In the genomic region with DNA sequence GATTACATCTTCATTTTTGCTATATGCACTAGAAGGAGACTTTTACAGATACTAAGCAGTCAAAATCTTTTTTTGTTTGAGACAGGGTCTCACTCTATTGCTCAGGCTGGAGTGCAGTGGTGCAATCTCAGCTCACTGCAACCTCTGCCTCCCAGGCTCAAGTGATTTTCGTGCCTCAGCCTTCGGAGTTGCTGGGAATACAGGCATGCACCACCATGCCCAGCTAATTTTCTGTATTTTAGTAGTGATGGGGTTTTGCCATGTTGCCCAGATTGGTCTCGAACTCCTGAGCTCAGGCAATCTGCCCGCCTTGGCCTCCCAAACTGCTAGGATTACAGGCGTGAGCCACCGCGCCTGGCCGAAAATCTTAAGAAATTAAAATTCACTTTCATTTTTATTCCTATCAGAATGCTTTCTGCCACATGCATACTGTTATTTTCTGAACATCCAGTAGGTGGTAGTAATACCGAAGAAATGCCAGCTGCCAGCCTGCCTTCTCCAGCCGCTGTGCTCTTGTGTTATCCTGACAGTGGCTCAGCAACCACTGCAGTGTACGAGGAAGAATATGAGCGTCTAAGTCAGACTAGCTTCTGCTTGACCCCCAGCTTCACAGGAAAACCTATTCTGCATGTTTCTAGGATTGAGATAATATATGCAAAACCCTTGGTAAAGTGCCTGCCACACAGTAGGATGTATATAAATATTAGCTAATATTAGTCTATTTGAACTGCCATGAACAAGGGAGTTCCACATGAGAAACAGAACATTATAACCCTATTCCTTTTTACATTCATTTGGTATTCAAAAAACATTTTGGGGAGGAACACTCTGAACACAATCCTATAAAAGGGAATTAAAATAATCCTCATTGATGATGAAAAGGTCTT, we compare ENCODE assay signal across 1 cellular context.
TF ChIP-seq lines count a peak whose summit lies in the region.

No MANE protein-coding gene starts in this region.

TF ChIP-seq in HepG2, 621 proteins besides CTCF, POLR2A, EP300 and RAD21 (continued from another document and continues in another):
- TF ChIP-seq, protein P1, sequence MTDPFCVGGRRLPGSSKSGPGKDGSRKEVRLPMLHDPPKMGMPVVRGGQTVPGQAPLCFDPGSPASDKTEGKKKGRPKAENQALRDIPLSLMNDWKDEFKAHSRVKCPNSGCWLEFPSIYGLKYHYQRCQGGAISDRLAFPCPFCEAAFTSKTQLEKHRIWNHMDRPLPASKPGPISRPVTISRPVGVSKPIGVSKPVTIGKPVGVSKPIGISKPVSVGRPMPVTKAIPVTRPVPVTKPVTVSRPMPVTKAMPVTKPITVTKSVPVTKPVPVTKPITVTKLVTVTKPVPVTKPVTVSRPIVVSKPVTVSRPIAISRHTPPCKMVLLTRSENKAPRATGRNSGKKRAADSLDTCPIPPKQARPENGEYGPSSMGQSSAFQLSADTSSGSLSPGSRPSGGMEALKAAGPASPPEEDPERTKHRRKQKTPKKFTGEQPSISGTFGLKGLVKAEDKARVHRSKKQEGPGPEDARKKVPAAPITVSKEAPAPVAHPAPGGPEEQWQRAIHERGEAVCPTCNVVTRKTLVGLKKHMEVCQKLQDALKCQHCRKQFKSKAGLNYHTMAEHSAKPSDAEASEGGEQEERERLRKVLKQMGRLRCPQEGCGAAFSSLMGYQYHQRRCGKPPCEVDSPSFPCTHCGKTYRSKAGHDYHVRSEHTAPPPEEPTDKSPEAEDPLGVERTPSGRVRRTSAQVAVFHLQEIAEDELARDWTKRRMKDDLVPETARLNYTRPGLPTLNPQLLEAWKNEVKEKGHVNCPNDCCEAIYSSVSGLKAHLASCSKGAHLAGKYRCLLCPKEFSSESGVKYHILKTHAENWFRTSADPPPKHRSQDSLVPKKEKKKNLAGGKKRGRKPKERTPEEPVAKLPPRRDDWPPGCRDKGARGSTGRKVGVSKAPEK (CRISPR knock-in tag; IDR thresholded peaks at IDR 0.05; ENCODE audit: borderline replicate concordance) = no peak
- TF ChIP-seq ZNF501 (CRISPR knock-in tag; IDR thresholded peaks at IDR 0.05) = 0 out of 2 replicates have a peak, but pooled peaks have one; percentile 41
- no peak for TF ChIP-seq TP53 (CRISPR knock-in tag; conservative IDR thresholded peaks at IDR 0.05)
- TF ChIP-seq, protein P2, sequence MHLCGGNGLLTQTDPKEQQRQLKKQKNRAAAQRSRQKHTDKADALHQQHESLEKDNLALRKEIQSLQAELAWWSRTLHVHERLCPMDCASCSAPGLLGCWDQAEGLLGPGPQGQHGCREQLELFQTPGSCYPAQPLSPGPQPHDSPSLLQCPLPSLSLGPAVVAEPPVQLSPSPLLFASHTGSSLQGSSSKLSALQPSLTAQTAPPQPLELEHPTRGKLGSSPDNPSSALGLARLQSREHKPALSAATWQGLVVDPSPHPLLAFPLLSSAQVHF (CRISPR knock-in tag; IDR thresholded peaks at IDR 0.05) = no peak
- no peak for TF ChIP-seq ZNF230 (CRISPR knock-in tag; IDR thresholded peaks at IDR 0.05)
- TF ChIP-seq ZBTB20 (CRISPR knock-in tag; IDR thresholded peaks at IDR 0.05; ENCODE audit: borderline replicate concordance, low read depth) = no peak
- TF ChIP-seq NFATC3 (CRISPR knock-in tag; IDR thresholded peaks at IDR 0.05) = no peak
- no peak for TF ChIP-seq ZNF724P (CRISPR knock-in tag; IDR thresholded peaks at IDR 0.05; ENCODE audit: borderline replicate concordance)
- TF ChIP-seq CEBPG (CRISPR knock-in tag; IDR thresholded peaks at IDR 0.05) = no peak
- TF ChIP-seq, protein P3, sequence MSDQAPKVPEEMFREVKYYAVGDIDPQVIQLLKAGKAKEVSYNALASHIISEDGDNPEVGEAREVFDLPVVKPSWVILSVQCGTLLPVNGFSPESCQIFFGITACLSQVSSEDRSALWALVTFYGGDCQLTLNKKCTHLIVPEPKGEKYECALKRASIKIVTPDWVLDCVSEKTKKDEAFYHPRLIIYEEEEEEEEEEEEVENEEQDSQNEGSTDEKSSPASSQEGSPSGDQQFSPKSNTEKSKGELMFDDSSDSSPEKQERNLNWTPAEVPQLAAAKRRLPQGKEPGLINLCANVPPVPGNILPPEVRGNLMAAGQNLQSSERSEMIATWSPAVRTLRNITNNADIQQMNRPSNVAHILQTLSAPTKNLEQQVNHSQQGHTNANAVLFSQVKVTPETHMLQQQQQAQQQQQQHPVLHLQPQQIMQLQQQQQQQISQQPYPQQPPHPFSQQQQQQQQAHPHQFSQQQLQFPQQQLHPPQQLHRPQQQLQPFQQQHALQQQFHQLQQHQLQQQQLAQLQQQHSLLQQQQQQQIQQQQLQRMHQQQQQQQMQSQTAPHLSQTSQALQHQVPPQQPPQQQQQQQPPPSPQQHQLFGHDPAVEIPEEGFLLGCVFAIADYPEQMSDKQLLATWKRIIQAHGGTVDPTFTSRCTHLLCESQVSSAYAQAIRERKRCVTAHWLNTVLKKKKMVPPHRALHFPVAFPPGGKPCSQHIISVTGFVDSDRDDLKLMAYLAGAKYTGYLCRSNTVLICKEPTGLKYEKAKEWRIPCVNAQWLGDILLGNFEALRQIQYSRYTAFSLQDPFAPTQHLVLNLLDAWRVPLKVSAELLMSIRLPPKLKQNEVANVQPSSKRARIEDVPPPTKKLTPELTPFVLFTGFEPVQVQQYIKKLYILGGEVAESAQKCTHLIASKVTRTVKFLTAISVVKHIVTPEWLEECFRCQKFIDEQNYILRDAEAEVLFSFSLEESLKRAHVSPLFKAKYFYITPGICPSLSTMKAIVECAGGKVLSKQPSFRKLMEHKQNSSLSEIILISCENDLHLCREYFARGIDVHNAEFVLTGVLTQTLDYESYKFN (CRISPR knock-in tag; conservative IDR thresholded peaks at IDR 0.05) = no peak
- 0 out of 2 replicates have a peak, but pooled peaks have one; percentile 39 for TF ChIP-seq PAX8 (CRISPR knock-in tag; IDR thresholded peaks at IDR 0.05; ENCODE audit: borderline replicate concordance)
- TF ChIP-seq MTF2 (CRISPR knock-in tag; IDR thresholded peaks at IDR 0.05; ENCODE audit: borderline replicate concordance) = no peak
- no peak for TF ChIP-seq HNRNPLL (IDR thresholded peaks at IDR 0.05; ENCODE audit: low read depth, low read length, poor library complexity, severe bottlenecking)
- no peak for TF ChIP-seq ARHGAP35 (CRISPR knock-in tag; IDR thresholded peaks at IDR 0.05; ENCODE audit: borderline replicate concordance)
- TF ChIP-seq, protein P4, sequence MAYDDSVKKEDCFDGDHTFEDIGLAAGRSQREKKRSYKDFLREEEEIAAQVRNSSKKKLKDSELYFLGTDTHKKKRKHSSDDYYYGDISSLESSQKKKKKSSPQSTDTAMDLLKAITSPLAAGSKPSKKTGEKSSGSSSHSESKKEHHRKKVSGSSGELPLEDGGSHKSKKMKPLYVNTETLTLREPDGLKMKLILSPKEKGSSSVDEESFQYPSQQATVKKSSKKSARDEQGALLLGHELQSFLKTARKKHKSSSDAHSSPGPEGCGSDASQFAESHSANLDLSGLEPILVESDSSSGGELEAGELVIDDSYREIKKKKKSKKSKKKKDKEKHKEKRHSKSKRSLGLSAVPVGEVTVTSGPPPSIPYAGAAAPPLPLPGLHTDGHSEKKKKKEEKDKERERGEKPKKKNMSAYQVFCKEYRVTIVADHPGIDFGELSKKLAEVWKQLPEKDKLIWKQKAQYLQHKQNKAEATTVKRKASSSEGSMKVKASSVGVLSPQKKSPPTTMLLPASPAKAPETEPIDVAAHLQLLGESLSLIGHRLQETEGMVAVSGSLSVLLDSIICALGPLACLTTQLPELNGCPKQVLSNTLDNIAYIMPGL (CRISPR knock-in tag; IDR thresholded peaks at IDR 0.05; ENCODE audit: borderline replicate concordance in 1 of 2, low read depth in 1 of 2) = peak; percentile 56 to 63; a peak in 2 of 4 replicates
- no peak for TF ChIP-seq ZFP36L1 (CRISPR knock-in tag; IDR thresholded peaks at IDR 0.05)
- TF ChIP-seq, protein P5, sequence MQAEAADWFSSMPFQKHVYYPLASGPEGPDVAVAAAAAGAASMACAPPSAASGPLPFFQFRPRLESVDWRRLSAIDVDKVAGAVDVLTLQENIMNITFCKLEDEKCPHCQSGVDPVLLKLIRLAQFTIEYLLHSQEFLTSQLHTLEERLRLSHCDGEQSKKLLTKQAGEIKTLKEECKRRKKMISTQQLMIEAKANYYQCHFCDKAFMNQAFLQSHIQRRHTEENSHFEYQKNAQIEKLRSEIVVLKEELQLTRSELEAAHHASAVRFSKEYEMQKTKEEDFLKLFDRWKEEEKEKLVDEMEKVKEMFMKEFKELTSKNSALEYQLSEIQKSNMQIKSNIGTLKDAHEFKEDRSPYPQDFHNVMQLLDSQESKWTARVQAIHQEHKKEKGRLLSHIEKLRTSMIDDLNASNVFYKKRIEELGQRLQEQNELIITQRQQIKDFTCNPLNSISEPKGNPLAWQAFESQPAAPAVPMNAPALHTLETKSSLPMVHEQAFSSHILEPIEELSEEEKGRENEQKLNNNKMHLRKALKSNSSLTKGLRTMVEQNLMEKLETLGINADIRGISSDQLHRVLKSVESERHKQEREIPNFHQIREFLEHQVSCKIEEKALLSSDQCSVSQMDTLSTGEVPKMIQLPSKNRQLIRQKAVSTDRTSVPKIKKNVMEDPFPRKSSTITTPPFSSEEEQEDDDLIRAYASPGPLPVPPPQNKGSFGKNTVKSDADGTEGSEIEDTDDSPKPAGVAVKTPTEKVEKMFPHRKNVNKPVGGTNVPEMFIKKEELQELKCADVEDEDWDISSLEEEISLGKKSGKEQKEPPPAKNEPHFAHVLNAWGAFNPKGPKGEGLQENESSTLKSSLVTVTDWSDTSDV (CRISPR knock-in tag; IDR thresholded peaks at IDR 0.05) = no peak
- TF ChIP-seq, protein P6, sequence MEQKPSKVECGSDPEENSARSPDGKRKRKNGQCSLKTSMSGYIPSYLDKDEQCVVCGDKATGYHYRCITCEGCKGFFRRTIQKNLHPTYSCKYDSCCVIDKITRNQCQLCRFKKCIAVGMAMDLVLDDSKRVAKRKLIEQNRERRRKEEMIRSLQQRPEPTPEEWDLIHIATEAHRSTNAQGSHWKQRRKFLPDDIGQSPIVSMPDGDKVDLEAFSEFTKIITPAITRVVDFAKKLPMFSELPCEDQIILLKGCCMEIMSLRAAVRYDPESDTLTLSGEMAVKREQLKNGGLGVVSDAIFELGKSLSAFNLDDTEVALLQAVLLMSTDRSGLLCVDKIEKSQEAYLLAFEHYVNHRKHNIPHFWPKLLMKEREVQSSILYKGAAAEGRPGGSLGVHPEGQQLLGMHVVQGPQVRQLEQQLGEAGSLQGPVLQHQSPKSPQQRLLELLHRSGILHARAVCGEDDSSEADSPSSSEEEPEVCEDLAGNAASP (CRISPR knock-in tag; IDR thresholded peaks at IDR 0.05; ENCODE audit: borderline replicate concordance) = no peak
- no peak for TF ChIP-seq ZFP37 (CRISPR knock-in tag; IDR thresholded peaks at IDR 0.05; ENCODE audit: borderline replicate concordance)
- TF ChIP-seq ZNF143 (CRISPR knock-in tag; IDR thresholded peaks at IDR 0.05) = no peak
- no peak for TF ChIP-seq ZNF484 (CRISPR knock-in tag; IDR thresholded peaks at IDR 0.05; ENCODE audit: borderline replicate concordance, low read depth)
- no peak for TF ChIP-seq DNMT1 (CRISPR knock-in tag; IDR thresholded peaks at IDR 0.05)
- TF ChIP-seq ARNTL (CRISPR knock-in tag; IDR thresholded peaks at IDR 0.05) = 0 out of 2 replicates have a peak, but pooled peaks have one; percentile 28
- TF ChIP-seq, protein P7, sequence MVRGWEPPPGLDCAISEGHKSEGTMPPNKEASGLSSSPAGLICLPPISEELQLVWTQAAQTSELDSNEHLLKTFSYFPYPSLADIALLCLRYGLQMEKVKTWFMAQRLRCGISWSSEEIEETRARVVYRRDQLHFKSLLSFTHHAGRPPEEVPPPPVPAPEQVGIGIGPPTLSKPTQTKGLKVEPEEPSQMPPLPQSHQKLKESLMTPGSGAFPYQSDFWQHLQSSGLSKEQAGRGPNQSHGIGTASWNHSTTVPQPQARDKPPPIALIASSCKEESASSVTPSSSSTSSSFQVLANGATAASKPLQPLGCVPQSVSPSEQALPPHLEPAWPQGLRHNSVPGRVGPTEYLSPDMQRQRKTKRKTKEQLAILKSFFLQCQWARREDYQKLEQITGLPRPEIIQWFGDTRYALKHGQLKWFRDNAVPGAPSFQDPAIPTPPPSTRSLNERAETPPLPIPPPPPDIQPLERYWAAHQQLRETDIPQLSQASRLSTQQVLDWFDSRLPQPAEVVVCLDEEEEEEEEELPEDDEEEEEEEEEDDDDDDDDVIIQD (CRISPR knock-in tag; IDR thresholded peaks at IDR 0.05; ENCODE audit: low read depth) = no peak
- TF ChIP-seq SMC3 (IDR thresholded peaks at IDR 0.05; ENCODE audit: low read length) = peak; percentile 70
- no peak for TF ChIP-seq IKZF1 (IDR thresholded peaks at IDR 0.05)
- TF ChIP-seq, protein P8, sequence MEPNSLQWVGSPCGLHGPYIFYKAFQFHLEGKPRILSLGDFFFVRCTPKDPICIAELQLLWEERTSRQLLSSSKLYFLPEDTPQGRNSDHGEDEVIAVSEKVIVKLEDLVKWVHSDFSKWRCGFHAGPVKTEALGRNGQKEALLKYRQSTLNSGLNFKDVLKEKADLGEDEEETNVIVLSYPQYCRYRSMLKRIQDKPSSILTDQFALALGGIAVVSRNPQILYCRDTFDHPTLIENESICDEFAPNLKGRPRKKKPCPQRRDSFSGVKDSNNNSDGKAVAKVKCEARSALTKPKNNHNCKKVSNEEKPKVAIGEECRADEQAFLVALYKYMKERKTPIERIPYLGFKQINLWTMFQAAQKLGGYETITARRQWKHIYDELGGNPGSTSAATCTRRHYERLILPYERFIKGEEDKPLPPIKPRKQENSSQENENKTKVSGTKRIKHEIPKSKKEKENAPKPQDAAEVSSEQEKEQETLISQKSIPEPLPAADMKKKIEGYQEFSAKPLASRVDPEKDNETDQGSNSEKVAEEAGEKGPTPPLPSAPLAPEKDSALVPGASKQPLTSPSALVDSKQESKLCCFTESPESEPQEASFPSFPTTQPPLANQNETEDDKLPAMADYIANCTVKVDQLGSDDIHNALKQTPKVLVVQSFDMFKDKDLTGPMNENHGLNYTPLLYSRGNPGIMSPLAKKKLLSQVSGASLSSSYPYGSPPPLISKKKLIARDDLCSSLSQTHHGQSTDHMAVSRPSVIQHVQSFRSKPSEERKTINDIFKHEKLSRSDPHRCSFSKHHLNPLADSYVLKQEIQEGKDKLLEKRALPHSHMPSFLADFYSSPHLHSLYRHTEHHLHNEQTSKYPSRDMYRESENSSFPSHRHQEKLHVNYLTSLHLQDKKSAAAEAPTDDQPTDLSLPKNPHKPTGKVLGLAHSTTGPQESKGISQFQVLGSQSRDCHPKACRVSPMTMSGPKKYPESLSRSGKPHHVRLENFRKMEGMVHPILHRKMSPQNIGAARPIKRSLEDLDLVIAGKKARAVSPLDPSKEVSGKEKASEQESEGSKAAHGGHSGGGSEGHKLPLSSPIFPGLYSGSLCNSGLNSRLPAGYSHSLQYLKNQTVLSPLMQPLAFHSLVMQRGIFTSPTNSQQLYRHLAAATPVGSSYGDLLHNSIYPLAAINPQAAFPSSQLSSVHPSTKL (CRISPR knock-in tag; IDR thresholded peaks at IDR 0.05) = no peak
- no peak for TF ChIP-seq SETDB1 (CRISPR knock-in tag; IDR thresholded peaks at IDR 0.05; ENCODE audit: borderline replicate concordance)
- no peak for TF ChIP-seq KMT2A (CRISPR knock-in tag; IDR thresholded peaks at IDR 0.05)
- no peak for TF ChIP-seq ZFAT (CRISPR knock-in tag; conservative IDR thresholded peaks at IDR 0.05)
- TF ChIP-seq ZNF614 (CRISPR knock-in tag; IDR thresholded peaks at IDR 0.05; ENCODE audit: borderline replicate concordance) = 0 out of 2 replicates have a peak, but pooled peaks have one; percentile 39
